Comparison of ENCODE assay signal across 2 cellular contexts in the genomic region with DNA sequence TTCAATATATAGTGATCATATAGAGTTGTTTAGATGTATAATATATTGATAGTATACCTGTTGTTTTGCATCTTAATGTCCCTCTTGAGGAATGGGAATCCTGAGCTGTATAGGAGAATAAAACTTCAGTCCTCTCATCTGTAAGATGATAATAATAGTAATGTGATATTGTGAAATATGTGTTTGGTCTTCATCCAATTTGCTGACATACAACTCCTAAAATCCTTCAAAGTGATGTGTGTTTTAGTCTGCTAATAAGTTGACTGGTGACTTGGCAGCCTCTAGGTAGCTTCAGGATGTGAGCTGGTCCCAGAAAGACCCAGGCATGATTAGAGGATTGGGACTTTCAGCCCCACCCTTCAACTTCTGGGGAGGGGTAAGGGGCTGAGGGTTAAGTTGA.
TF ChIP-seq lines count a peak whose summit lies in the region.

No MANE protein-coding gene starts in this region.

TF ChIP-seq in HepG2, 621 proteins besides CTCF, POLR2A, EP300 and RAD21:
- TF ChIP-seq SP2 (CRISPR knock-in tag; IDR thresholded peaks at IDR 0.05) (no peak), CEBPB (IDR thresholded peaks at IDR 0.05; ENCODE audit: borderline replicate concordance, low read depth, low read length) (peak; percentile 46; the same call in 1 of the 2 replicates)

TF ChIP-seq in K562, 482 proteins besides CTCF, POLR2A, EP300 and RAD21:
- TF ChIP-seq TBL1XR1 (IDR thresholded peaks at IDR 0.05; ENCODE audit: low read length in 2 of 2) = no peak
- peak; percentile 52; the same call in 1 of the 2 replicates for TF ChIP-seq CEBPB (tag; IDR thresholded peaks at IDR 0.05)
- no peak for TF ChIP-seq CEBPG (CRISPR knock-in tag; IDR thresholded peaks at IDR 0.05)
- 0 out of 4 replicates have a peak, but pooled peaks of 1 of the 2 experiments have one; percentile 12 for TF ChIP-seq CEBPG (tag; conservative IDR thresholded peaks at IDR 0.05 in 1 of 2, IDR thresholded peaks at IDR 0.05 in 1 of 2)
TF ChIP-seq in K562: peak in this region for 2.
